ENCODE assay signal across 8 cellular contexts in genomic region chr6:53544500-53545308, GRCh38. TPM values are rescaled to one million over a fixed set of nuclear protein-coding genes. Genes with fewer than 3 reads are reported as not detected.
A peak's percentile ranks its signal among the peaks of the same experiment; 100 is the strongest.
DNase-seq lines count a peak whose midpoint lies in the region; ATAC-seq and TF ChIP-seq lines count a peak whose summit lies in the region.

Gene GCLC, minus strand, starts transcription at chr6:53545101. Its CDS starts 456 bp downstream, at chr6:53544645.

- H3K27me3 Mint-ChIP-seq in activated T-helper 1 cell treated with anti-CD3 and anti-CD28 coated beads, Interleukin-12 subunit alpha, Interleukin-12 subunit beta, Interleukin-2, Interleukin-4 antibody, amounts not matched to agents 30 ng/mL and 10 ng/mL and 1 ng/mL, durations not matched to agents 14 hours and 24 hours and 36 hours (ENCODE audit: insufficient read depth): peaks cover 10% of the 10 kb centered on the region
- H3K27me3 Mint-ChIP-seq in naive thymus-derived CD8-positive, alpha-beta T cell: no peaks in the 10 kb centered on the region

- H3K79me2 ChIP-seq in DOHH2 (ENCODE audit: control insufficient read depth, low read length) (peaks cover 42% of the 10 kb centered on the region), fibroblast of lung (ENCODE audit: control insufficient read depth, insufficient read depth, low read length) (peaks cover 5% of the 10 kb centered on the region)

- peak within 1 kb of the TSS; percentile 53 for H3K27ac ChIP-seq in DOHH2 (ENCODE audit: low read depth, low read length)
- H3K27ac ChIP-seq in KOPT-K1 (ENCODE audit: low read depth, low read length, poor library complexity, severe bottlenecking): peak within 1 kb of the TSS; percentile 71
- H3K27ac ChIP-seq in fibroblast of lung (ENCODE audit: insufficient read depth, low read length): peak within 1 kb of the TSS; percentile 74

- H3K9me2 ChIP-seq in DOHH2 (replicated peaks; ENCODE audit: control insufficient read depth, low read length): no peaks in the 10 kb centered on the region

- peak within 1 kb of the TSS; percentile 97 for H3K4me2 ChIP-seq in DOHH2 (ENCODE audit: low read length)
- peak within 1 kb of the TSS; percentile 88 for H3K4me2 ChIP-seq in fibroblast of lung (ENCODE audit: extremely low read depth, insufficient read depth, low read length)

- TF ChIP-seq CTCF in DOHH2 (IDR thresholded peaks at IDR 0.05; ENCODE audit: low read depth, low read length, poor library complexity, severe bottlenecking) (peak; percentile 75), fibroblast of lung (conservative IDR thresholded peaks at IDR 0.05 in 1 of 2, IDR thresholded peaks at IDR 0.05 in 1 of 2; ENCODE audit: low read depth in 1 of 2, low read length in 2 of 2) (peak; percentile 35 to 36)

- H2AFZ ChIP-seq in fibroblast of lung (ENCODE audit: low read length): peak within 1 kb of the TSS; percentile 70

- H3F3A ChIP-seq in DOHH2 (ENCODE audit: control insufficient read depth, insufficient read depth): no peaks in the 10 kb centered on the region

- H3K9me3 Mint-ChIP-seq in activated T-helper 1 cell treated with anti-CD3 and anti-CD28 coated beads, Interleukin-12 subunit alpha, Interleukin-12 subunit beta, Interleukin-2, Interleukin-4 antibody, amounts not matched to agents 30 ng/mL and 10 ng/mL and 1 ng/mL, durations not matched to agents 14 hours and 24 hours and 36 hours: no peaks in the 10 kb centered on the region
- H3K9me3 Mint-ChIP-seq in naive thymus-derived CD8-positive, alpha-beta T cell: no peaks in the 10 kb centered on the region

- peak within 1 kb of the TSS; percentile 96 for H3K27ac Mint-ChIP-seq in activated T-helper 1 cell treated with anti-CD3 and anti-CD28 coated beads, Interleukin-12 subunit alpha, Interleukin-12 subunit beta, Interleukin-2, Interleukin-4 antibody, amounts not matched to agents 30 ng/mL and 10 ng/mL and 1 ng/mL, durations not matched to agents 14 hours and 24 hours and 36 hours
- peak within 1 kb of the TSS; percentile 90 to 96 (median 94) for H3K27ac Mint-ChIP-seq in naive thymus-derived CD8-positive, alpha-beta T cell

- H3K4me1 Mint-ChIP-seq in activated T-helper 1 cell treated with anti-CD3 and anti-CD28 coated beads, Interleukin-12 subunit alpha, Interleukin-12 subunit beta, Interleukin-2, Interleukin-4 antibody, amounts not matched to agents 30 ng/mL and 10 ng/mL and 1 ng/mL, durations not matched to agents 14 hours and 24 hours and 36 hours (ENCODE audit: low read depth): peaks cover 49% of the 10 kb centered on the region
- peaks cover 29 to 70% (median 66%) of the 10 kb centered on the region in 4 donors for H3K4me1 Mint-ChIP-seq in naive thymus-derived CD8-positive, alpha-beta T cell

- H3K4me1 ChIP-seq in DOHH2 (ENCODE audit: control insufficient read depth, low read length) (peaks cover 29% of the 10 kb centered on the region), fibroblast of lung (ENCODE audit: control insufficient read depth, extremely low read depth, insufficient read depth, low read length) (peaks cover 2% of the 10 kb centered on the region)

- H3K9me3 ChIP-seq in DOHH2 (ENCODE audit: control insufficient read depth, insufficient read depth, low read length) (no peaks in the 10 kb centered on the region), KOPT-K1 (ENCODE audit: insufficient read depth, low read length, poor library complexity, severe bottlenecking) (no peaks in the 10 kb centered on the region), fibroblast of lung (ENCODE audit: control insufficient read depth, insufficient read depth, low read depth, low read length) (no peaks in the 10 kb centered on the region)

- H3K9ac ChIP-seq in fibroblast of lung (ENCODE audit: insufficient read depth, low read length): peak within 1 kb of the TSS; percentile 61

- intact Hi-C loops in activated T-helper 1 cell treated with anti-CD3 and anti-CD28 coated beads, Interleukin-12 subunit alpha, Interleukin-12 subunit beta, Interleukin-2, Interleukin-4 antibody, amounts not matched to agents 30 ng/mL and 10 ng/mL and 1 ng/mL, durations not matched to agents 14 hours and 24 hours and 36 hours (cut with micrococcal nuclease): loop anchor here (1.0 to 10.0 kb wide), 10 partner anchors 51 to 1260 kb away; partner anchors contain the start of genes EFHC1, ELOVL5, GSTA4 and MCM3

- peak within 1 kb of the TSS; percentile 96 for H3K4me3 ChIP-seq in DOHH2 (ENCODE audit: low read length)
- H3K4me3 ChIP-seq in fibroblast of lung (replicated peaks in 1 of 4; ENCODE audit: control extremely low read depth in 1 of 4, insufficient read depth in 1 of 4, low read depth in 3 of 4, low read length in 4 of 4): peak within 1 kb of the TSS; percentile 70 to 97 (median 72)

- peak within 1 kb of the TSS; percentile 96 for H3K4me3 Mint-ChIP-seq in activated T-helper 1 cell treated with anti-CD3 and anti-CD28 coated beads, Interleukin-12 subunit alpha, Interleukin-12 subunit beta, Interleukin-2, Interleukin-4 antibody, amounts not matched to agents 30 ng/mL and 10 ng/mL and 1 ng/mL, durations not matched to agents 14 hours and 24 hours and 36 hours
- H3K4me3 Mint-ChIP-seq in naive thymus-derived CD8-positive, alpha-beta T cell: peak within 1 kb of the TSS; percentile 82 to 98 (median 98)

- POLR2A ChIA-PET in naive thymus-derived CD8-positive, alpha-beta T cell (lab: Charles Lee): interaction anchor here (0.7 to 2.3 kb wide), 4 partner anchors 107 to 250 kb away, joined by 3 to 16 read pairs (median 5); partner anchors contain the start of genes ELOVL5 and LRRC1

- H3K36me3 ChIP-seq in DOHH2 (ENCODE audit: control insufficient read depth, low read length) (no peaks in the 10 kb centered on the region), KOPT-K1 (ENCODE audit: insufficient read depth, low read length) (peaks cover 6% of the 10 kb centered on the region; the same call in 1 of the 2 replicates), fibroblast of lung (ENCODE audit: control insufficient read depth, insufficient read depth, low read length) (no peaks in the 10 kb centered on the region)

- H3K36me3 Mint-ChIP-seq in activated T-helper 1 cell treated with anti-CD3 and anti-CD28 coated beads, Interleukin-12 subunit alpha, Interleukin-12 subunit beta, Interleukin-2, Interleukin-4 antibody, amounts not matched to agents 30 ng/mL and 10 ng/mL and 1 ng/mL, durations not matched to agents 14 hours and 24 hours and 36 hours (ENCODE audit: low read depth): no peaks in the 10 kb centered on the region
- H3K36me3 Mint-ChIP-seq in naive thymus-derived CD8-positive, alpha-beta T cell: peaks cover 0 to 6% (median 2%) of the 10 kb centered on the region in 3 donors

- peaks cover 17% of the 10 kb centered on the region for H3K27me3 ChIP-seq in DOHH2 (ENCODE audit: control insufficient read depth, low read length)
- no peaks in the 10 kb centered on the region for H3K27me3 ChIP-seq in fibroblast of lung (ENCODE audit: control insufficient read depth, insufficient read depth, low read length)

- DNase-seq in RKO (ENCODE audit: low spot score): peak; percentile 96
- peak; percentile 84 for DNase-seq in activated T-helper 1 cell treated with anti-CD3 and anti-CD28 coated beads, Interleukin-12 subunit alpha, Interleukin-12 subunit beta, Interleukin-2, Interleukin-4 antibody, amounts not matched to agents 30 ng/mL and 10 ng/mL and 1 ng/mL, durations not matched to agents 14 hours and 24 hours and 36 hours (ENCODE audit: low spot score)
- peak; percentile 96 for DNase-seq in fibroblast of lung (ENCODE audit: low read depth in 2 of 2)
- DNase-seq in naive thymus-derived CD8-positive, alpha-beta T cell: peak; percentile 77 to 93 (median 86)
- DNase-seq in stimulated activated naive CD4-positive, alpha-beta T cell (lab: John Stamatoyannopoulos, UW): peak; percentile 68 to 81 (median 80)

- H4K20me1 ChIP-seq in DOHH2 (ENCODE audit: control insufficient read depth, insufficient read depth, low read depth, low read length) (no peaks in the 10 kb centered on the region), fibroblast of lung (ENCODE audit: control insufficient read depth, extremely low read depth, insufficient read depth, low read length) (no peaks in the 10 kb centered on the region)

- ATAC-seq in GM21737 (IDR thresholded peaks at IDR 0.05; ENCODE audit: unreplicated experiment): peak; percentile 59
- peak; percentile 65 to 68 for ATAC-seq in naive thymus-derived CD8-positive, alpha-beta T cell

RNA-seq across cellular contexts. Expression of gene GCLC, which starts in this region (rescaled TPM):
- 26.1 and 28.9 TPM in 2 replicates for total RNA-seq in activated T-helper 1 cell treated with anti-CD3 and anti-CD28 coated beads, Interleukin-12 subunit alpha, Interleukin-12 subunit beta, Interleukin-2, Interleukin-4 antibody, amounts not matched to agents 30 ng/mL and 10 ng/mL and 1 ng/mL, durations not matched to agents 14 hours and 24 hours and 36 hours
- 31.4 and 35.4 TPM in 2 replicates for total RNA-seq in fibroblast of lung
- 16.0 and 24.4 TPM in 2 replicates for polyA plus RNA-seq in fibroblast of lung
- 12.7 and 19.1 TPM in 2 replicates for polyA plus RNA-seq in fibroblast of lung (2012)
- polyA minus RNA-seq in fibroblast of lung (ENCODE audit: low replicate concordance): 8.9 and 11.3 TPM in 2 replicates
- 10 to 100 TPM; 53.8 to 54.3 TPM for total RNA-seq in naive thymus-derived CD8-positive, alpha-beta T cell
- polyA plus RNA-seq in naive thymus-derived CD8-positive, alpha-beta T cell: 10 to 100 TPM in 2 of 3 donors, 1 to 10 TPM in 1; 9.2 to 13.5 (median 10.1) TPM

Comparison
In these comparisons a context has a peak if more than half of its experiments do, and no peak if none do; other contexts are left out.
1. Peak in every context shown above with its lines: DNase-seq, ATAC-seq, H3K4me3 ChIP-seq and H3K27ac ChIP-seq.